In genomic region chr1:94194079-94194478, GRCh38 we compare ENCODE assay signal across 21 cellular contexts.
"Had no signal": no experiment of that assay in that cellular context is flagged by ENCODE, and none has a peak within 500 bp of the region (broad histone marks: within the 10 kb centered on the region; RNA-seq: fewer than 3 reads in every experiment).

No MANE protein-coding gene starts in this region.

- H3K27me3 ChIP-seq: MG63, Peyer's patch had no signal

- H3K9ac ChIP-seq: SK-N-SH had no signal

- DNase-seq: IMR-90, Karpas-422, KG1, MG63, NCI-H1092, NCI-H1105 treated with DMSO at 0.1 percent for 48 hours, NCI-H1417 treated with DMSO at 0.1 percent for 48 hours, NCI-H146, NCI-H1694 treated with DMSO at 0.1 percent for 48 hours, NCI-H1930, NCI-H2081, NCI-H2107, NCI-H2227 treated with DMSO at 0.1 percent for 48 hours, NCI-H524 treated with DMSO at 0.1 percent for 48 hours, NCI-H69, NCI-H774, Peyer's patch, SK-N-SH, SW 1271 had no signal

- H3K9me3 ChIP-seq: MG63, Peyer's patch, SK-N-SH had no signal

- H3K4me2 ChIP-seq: SK-N-SH had no signal

- H3K27ac ChIP-seq: Peyer's patch had no signal

- H3K4me3 ChIP-seq: MG63, Peyer's patch had no signal

- ATAC-seq: HepG2, Right ventricle myocardium inferior had no signal

- H3K36me3 ChIP-seq: Peyer's patch had no signal

- H3K4me1 ChIP-seq: Peyer's patch had no signal

- H3K9me2 ChIP-seq: SK-N-SH had no signal
